In genomic region chr6:143098054-143098673, GRCh38 we compare ENCODE assay signal across 9 cellular contexts. TPM values are rescaled to one million over a fixed set of nuclear protein-coding genes. Genes with fewer than 3 reads are reported as not detected.
DNase-seq lines count a peak whose midpoint lies in the region; ATAC-seq and TF ChIP-seq lines count a peak whose summit lies in the region.
"Had no signal": no experiment of that assay in that cellular context is flagged by ENCODE, and none has a peak within 500 bp of the region (broad histone marks: within the 10 kb centered on the region; RNA-seq: fewer than 3 reads in every experiment).

No MANE protein-coding gene starts in this region.

- WGBS in suprapubic skin, result 73% methylated on average over 2 of the region's 2 CpGs

- DNase-seq in AML-193 (lab: John Stamatoyannopoulos, UW) (peak; percentile 73 to 75), SKM-1 (lab: John Stamatoyannopoulos, UW; ENCODE audit: unreplicated experiment) (peak; percentile 88), suprapubic skin (ENCODE audit: low spot score in 2 of 2) (no peak), cortex of kidney (lab: John Stamatoyannopoulos, UW) (no peak)
- no peak for DNase-seq in activated CD8-positive, alpha-beta memory T cell treated with anti-CD3 and anti-CD28 coated beads for 24 hours

- no peak overlapping the region for H3K27ac ChIP-seq in suprapubic skin
- H3K27ac ChIP-seq: RWPE1 had no signal

- TF ChIP-seq CTCF in suprapubic skin (IDR thresholded peaks at IDR 0.05), result no peak

- H3K4me1 ChIP-seq in suprapubic skin, result no peaks in the 10 kb centered on the region

- ATAC-seq in GM19035 (IDR thresholded peaks at IDR 0.05; ENCODE audit: unreplicated experiment), result peak; percentile 75
- ATAC-seq in HG03025 (IDR thresholded peaks at IDR 0.05; ENCODE audit: low FRiP score, unreplicated experiment), result peak; percentile 96
- ATAC-seq in HG03457 (IDR thresholded peaks at IDR 0.05; ENCODE audit: unreplicated experiment), result no peak

- H3K4me3 ChIP-seq in suprapubic skin, result no peak overlapping the region

- no peaks in the 10 kb centered on the region for H3K9me3 ChIP-seq in suprapubic skin

- no peaks in the 10 kb centered on the region for H3K27me3 ChIP-seq in suprapubic skin

- TF ChIP-seq EP300 in suprapubic skin (IDR thresholded peaks at IDR 0.05), result no peak

- no peak for TF ChIP-seq POLR2A in suprapubic skin (IDR thresholded peaks at IDR 0.05)

- no peaks in the 10 kb centered on the region for H3K36me3 ChIP-seq in suprapubic skin

RNA-seq across cellular contexts. Expression of gene AIG1, which starts 37.5 kb away (rescaled TPM):
- 10 to 100 TPM; 14.5 to 22.1 (median 19.7) TPM for total RNA-seq in suprapubic skin

Comparison
In these comparisons a context has a peak if more than half of its experiments do, and no peak if none do; other contexts are left out.
1. DNase-seq: peak in AML-193 (2 of 2) and SKM-1 (single experiment); none in suprapubic skin (0 of 2), activated CD8-positive, alpha-beta memory T cell treated with anti-CD3 and anti-CD28 coated beads for 24 hours (single experiment) and cortex of kidney (single experiment).